Comparison of ENCODE assay signal across 21 cellular contexts in genomic region chr5:39977231-39977630, GRCh38.
"Had no signal": no experiment of that assay in that cellular context is flagged by ENCODE, and none has a peak within 500 bp of the region (broad histone marks: within the 10 kb centered on the region; RNA-seq: fewer than 3 reads in every experiment).

No MANE protein-coding gene starts in this region.

- H3K27ac Mint-ChIP-seq: activated CD4-positive, alpha-beta memory T cell treated with anti-CD3 and anti-CD28 coated beads for 36 hours; activated naive CD4-positive, alpha-beta T cell treated with anti-CD3 and anti-CD28 coated beads, Interleukin-2, amount 10 ng/mL, durations not matched to agents 7 days and 5 days; memory B cell; nephron; stimulated activated effector memory CD8-positive, alpha-beta T cell treated with anti-CD3 and anti-CD28 coated beads, Interleukin-12 subunit alpha, Interleukin-12 subunit beta, amount 100 ng/mL, for 72 hours; T-helper 17 cell had no signal

- H3K4me1 ChIP-seq: breast epithelium, pancreas, stomach, uterus had no signal

- H3K4me3 Mint-ChIP-seq: activated CD4-positive, alpha-beta memory T cell treated with anti-CD3 and anti-CD28 coated beads for 36 hours; activated naive CD4-positive, alpha-beta T cell treated with anti-CD3 and anti-CD28 coated beads, Interleukin-2, amount 10 ng/mL, durations not matched to agents 7 days and 5 days; memory B cell; nephron; stimulated activated effector memory CD8-positive, alpha-beta T cell treated with anti-CD3 and anti-CD28 coated beads, Interleukin-12 subunit alpha, Interleukin-12 subunit beta, amount 100 ng/mL, for 72 hours; T-helper 17 cell had no signal

- ATAC-seq: pancreas; right cardiac atrium; stimulated activated effector memory CD8-positive, alpha-beta T cell treated with anti-CD3 and anti-CD28 coated beads, Interleukin-12 subunit alpha, Interleukin-12 subunit beta, amount 100 ng/mL, for 72 hours; T-helper 17 cell had no signal

- H3K79me2 ChIP-seq: hepatocyte had no signal

- H3K36me3 ChIP-seq: breast epithelium, neutrophil, pancreas, stomach, uterus had no signal

- H3K9me3 ChIP-seq: breast epithelium, neutrophil, pancreas, stomach, uterus had no signal

- H3K27me3 ChIP-seq: breast epithelium, hepatocyte, neutrophil, pancreas, stomach, uterus had no signal

- H3K9me3 Mint-ChIP-seq: activated CD4-positive, alpha-beta memory T cell treated with anti-CD3 and anti-CD28 coated beads for 36 hours; activated naive CD4-positive, alpha-beta T cell treated with anti-CD3 and anti-CD28 coated beads, Interleukin-2, amount 10 ng/mL, durations not matched to agents 7 days and 5 days; memory B cell; nephron; stimulated activated effector memory CD8-positive, alpha-beta T cell treated with anti-CD3 and anti-CD28 coated beads, Interleukin-12 subunit alpha, Interleukin-12 subunit beta, amount 100 ng/mL, for 72 hours had no signal

- H3K4me1 Mint-ChIP-seq: activated naive CD4-positive, alpha-beta T cell treated with anti-CD3 and anti-CD28 coated beads, Interleukin-2, amount 10 ng/mL, durations not matched to agents 7 days and 5 days; memory B cell; nephron; stimulated activated effector memory CD8-positive, alpha-beta T cell treated with anti-CD3 and anti-CD28 coated beads, Interleukin-12 subunit alpha, Interleukin-12 subunit beta, amount 100 ng/mL, for 72 hours; T-helper 17 cell had no signal

- H3K27ac ChIP-seq: breast epithelium, epithelial cell of prostate, hepatocyte, neutrophil, pancreas, skin epidermis, stomach, uterus had no signal

- H3K4me3 ChIP-seq: breast epithelium, hepatocyte, pancreas, skin epidermis, stomach, uterus had no signal

- DNase-seq: activated CD4-positive, alpha-beta memory T cell treated with anti-CD3 and anti-CD28 coated beads for 36 hours; activated CD4-positive, alpha-beta T cell treated with anti-CD3 and anti-CD28 coated beads for 48 hours; activated naive CD4-positive, alpha-beta T cell treated with anti-CD3 and anti-CD28 coated beads, Interleukin-2, amount 10 ng/mL, durations not matched to agents 7 days and 5 days; activated T-cell treated with anti-CD3 and anti-CD28 coated beads, Interleukin-2, amount 50 U/mL, for 48 hours; cortex of kidney; foreskin fibroblast; pancreas; right cardiac atrium; stimulated activated CD4-positive, alpha-beta T cell treated with anti-CD3 and anti-CD28 coated beads, Interleukin-2, amount 100 ng/mL, for 24 hours; stomach; T-helper 17 cell; trophoblast cell; uterus had no signal

- H3K4me2 ChIP-seq: hepatocyte had no signal

- H2AFZ ChIP-seq: hepatocyte had no signal

- H3K27me3 Mint-ChIP-seq: activated CD4-positive, alpha-beta memory T cell treated with anti-CD3 and anti-CD28 coated beads for 36 hours; activated naive CD4-positive, alpha-beta T cell treated with anti-CD3 and anti-CD28 coated beads, Interleukin-2, amount 10 ng/mL, durations not matched to agents 7 days and 5 days; T-helper 17 cell had no signal
